ENCODE assay signal across 9 cellular contexts in genomic region chr9:7844283-7844682, GRCh38. TPM values are rescaled to one million over a fixed set of nuclear protein-coding genes. Genes with fewer than 3 reads are reported as not detected.
DNase-seq lines count a peak whose midpoint lies in the region; ATAC-seq and TF ChIP-seq lines count a peak whose summit lies in the region.
"Had no signal": no experiment of that assay in that cellular context is flagged by ENCODE, and none has a peak within 500 bp of the region (broad histone marks: within the 10 kb centered on the region; RNA-seq: fewer than 3 reads in every experiment).

No MANE protein-coding gene starts in this region.

- TF ChIP-seq CTCF in endothelial cell (IDR thresholded peaks at IDR 0.05; ENCODE audit: unreplicated experiment): no peak
- TF ChIP-seq CTCF in osteocyte (IDR thresholded peaks at IDR 0.05): peak; percentile 24

- 67 to 77% methylated on average over 3 of the region's 3 CpGs for WGBS in aorta, 2 donors

- intact Hi-C loops in CD4-positive, alpha-beta memory T cell (cut with micrococcal nuclease): loop anchor here (5.0 to 10.0 kb wide), 4 partner anchors 131 to 338 kb away; no protein-coding TSS in a partner anchor
- intact Hi-C loops in aorta (cut with DNase I): no loop called here

- H3K4me1 ChIP-seq in CD4-positive, alpha-beta memory T cell (ENCODE audit: insufficient read depth, low read length): no peaks in the 10 kb centered on the region
- H3K4me1 ChIP-seq in aorta (ENCODE audit: control insufficient read depth in 1 of 2, insufficient read depth in 2 of 2, low read length in 2 of 2): no peaks in the 10 kb centered on the region

- no peaks in the 10 kb centered on the region for H3K27me3 Mint-ChIP-seq in CD4-positive, alpha-beta memory T cell
- peaks cover 1% of the 10 kb centered on the region for H3K27me3 Mint-ChIP-seq in endothelial cell (ENCODE audit: unreplicated experiment)
- no peaks in the 10 kb centered on the region for H3K27me3 Mint-ChIP-seq in osteocyte (ENCODE audit: unreplicated experiment)

- peaks cover 0 to 5% (median 2%) of the 10 kb centered on the region in 4 donors for H3K4me1 Mint-ChIP-seq in CD4-positive, alpha-beta memory T cell
- H3K4me1 Mint-ChIP-seq in endothelial cell (ENCODE audit: unreplicated experiment) (no peaks in the 10 kb centered on the region), osteocyte (ENCODE audit: unreplicated experiment) (no peaks in the 10 kb centered on the region)

- H3K36me3 ChIP-seq in CD4-positive, alpha-beta memory T cell (ENCODE audit: insufficient read depth, low read length): no peaks in the 10 kb centered on the region
- no peaks in the 10 kb centered on the region for H3K36me3 ChIP-seq in aorta (ENCODE audit: control insufficient read depth in 1 of 2, insufficient read depth in 2 of 2, low read length in 1 of 2)

- H3K9me3 ChIP-seq in CD4-positive, alpha-beta memory T cell (ENCODE audit: control insufficient read depth in 1 of 2, low read length in 2 of 2): no peaks in the 10 kb centered on the region
- no peaks in the 10 kb centered on the region for H3K9me3 ChIP-seq in aorta (ENCODE audit: control insufficient read depth, low read length)

- peak; percentile 50 for ATAC-seq in GM19043 (IDR thresholded peaks at IDR 0.05; ENCODE audit: low read depth, unreplicated experiment)
- ATAC-seq in aorta (ENCODE audit: low FRiP score): no peak

- H3K36me3 Mint-ChIP-seq in CD4-positive, alpha-beta memory T cell: no peaks in the 10 kb centered on the region
- H3K36me3 Mint-ChIP-seq in endothelial cell (ENCODE audit: low read depth, unreplicated experiment): no peaks in the 10 kb centered on the region
- H3K36me3 Mint-ChIP-seq in osteocyte (ENCODE audit: unreplicated experiment): no peaks in the 10 kb centered on the region
- H3K36me3 Mint-ChIP-seq: activated naive CD4-positive, alpha-beta T cell treated with anti-CD3 and anti-CD28 coated beads, Interleukin-2, amount 50 U/mL, for 72 hours had no signal

- H3K4me3 Mint-ChIP-seq in CD4-positive, alpha-beta memory T cell: no peak overlapping the region
- no peak overlapping the region for H3K4me3 Mint-ChIP-seq in endothelial cell (ENCODE audit: unreplicated experiment)
- H3K4me3 Mint-ChIP-seq in osteocyte (ENCODE audit: unreplicated experiment): no peak overlapping the region

- POLR2A ChIA-PET in CD4-positive, alpha-beta memory T cell (lab: Charles Lee; ENCODE audit: partially characterized antibody): interaction anchor here (0.7 kb wide), 1 partner anchor 132 kb away, joined by 3 read pairs; no protein-coding TSS in a partner anchor

- peak in 4 of 5 donors; percentile 24 to 35 (median 28) for DNase-seq in CD4-positive, alpha-beta memory T cell
- DNase-seq in MV-4-11 (lab: John Stamatoyannopoulos, UW) (peak; percentile 19), endothelial cell (ENCODE audit: low spot score) (peak; percentile 31), osteocyte (ENCODE audit: extremely low spot score, unreplicated experiment) (no peak), aorta (no peak), middle frontal gyrus (ENCODE audit: extremely low spot score, low spot score) (no peak), NCI-H2107 (lab: John Stamatoyannopoulos, UW) (no peak)

- no peak overlapping the region for H3K27ac Mint-ChIP-seq in CD4-positive, alpha-beta memory T cell
- H3K27ac Mint-ChIP-seq in endothelial cell (ENCODE audit: unreplicated experiment): no peak overlapping the region
- H3K27ac Mint-ChIP-seq in osteocyte (ENCODE audit: unreplicated experiment): no peak overlapping the region
- H3K27ac Mint-ChIP-seq: activated naive CD4-positive, alpha-beta T cell treated with anti-CD3 and anti-CD28 coated beads, Interleukin-2, amount 50 U/mL, for 72 hours had no signal

- no peaks in the 10 kb centered on the region for H3K9me3 Mint-ChIP-seq in CD4-positive, alpha-beta memory T cell
- H3K9me3 Mint-ChIP-seq in endothelial cell (ENCODE audit: unreplicated experiment) (no peaks in the 10 kb centered on the region), osteocyte (ENCODE audit: unreplicated experiment) (no peaks in the 10 kb centered on the region)
- H3K9me3 Mint-ChIP-seq: activated naive CD4-positive, alpha-beta T cell treated with anti-CD3 and anti-CD28 coated beads, Interleukin-2, amount 50 U/mL, for 72 hours had no signal

- CTCF ChIA-PET in CD4-positive, alpha-beta memory T cell (lab: Charles Lee; ENCODE audit: partially characterized antibody): interaction anchor here (0.6 to 1.7 kb wide), 15 partner anchors 8 to 289 kb away, joined by 3 to 6 read pairs (median 3); no protein-coding TSS in a partner anchor

- no peaks in the 10 kb centered on the region for H3K27me3 ChIP-seq in CD4-positive, alpha-beta memory T cell (ENCODE audit: insufficient read depth, low read length)
- H3K27me3 ChIP-seq in aorta (ENCODE audit: control insufficient read depth in 1 of 2, insufficient read depth in 2 of 2, low read length in 1 of 2): no peaks in the 10 kb centered on the region

- no peak overlapping the region for H3K27ac ChIP-seq in CD4-positive, alpha-beta memory T cell (ENCODE audit: low read depth, low read length)
- no peak overlapping the region for H3K27ac ChIP-seq in aorta (ENCODE audit: low read depth in 1 of 2, low read length in 2 of 2)

- H3K4me3 ChIP-seq in CD4-positive, alpha-beta memory T cell (ENCODE audit: low read length in 2 of 2): no peak overlapping the region
- no peak overlapping the region for H3K4me3 ChIP-seq in aorta (ENCODE audit: low read length in 2 of 2)

RNA-seq across cellular contexts. Expression of gene DMAC1, which starts 44.7 kb away (rescaled TPM):
- total RNA-seq in CD4-positive, alpha-beta memory T cell: 10 to 100 TPM; 30.8 to 38.0 TPM
- 10 to 100 TPM; 29.2 to 61.0 TPM for polyA plus RNA-seq in CD4-positive, alpha-beta memory T cell
- 48.4 TPM for total RNA-seq in endothelial cell (ENCODE audit: unreplicated experiment)
- total RNA-seq in osteocyte: 41.1 and 41.6 TPM in 2 replicates
- total RNA-seq in aorta: 10 to 100 TPM; 27.4 to 32.3 TPM
- 10 to 100 TPM; 12.3 to 13.3 TPM for polyA plus RNA-seq in aorta

Comparison
In these comparisons a context has a peak if more than half of its experiments do, and no peak if none do; other contexts are left out.
1. DNase-seq: peak in CD4-positive, alpha-beta memory T cell (4 of 5), MV-4-11 (single experiment) and endothelial cell (single experiment); none in osteocyte (single experiment), aorta (0 of 2), middle frontal gyrus (single experiment) and NCI-H2107 (single experiment).